ENCODE assay signal across 22 cellular contexts in the genomic region with DNA sequence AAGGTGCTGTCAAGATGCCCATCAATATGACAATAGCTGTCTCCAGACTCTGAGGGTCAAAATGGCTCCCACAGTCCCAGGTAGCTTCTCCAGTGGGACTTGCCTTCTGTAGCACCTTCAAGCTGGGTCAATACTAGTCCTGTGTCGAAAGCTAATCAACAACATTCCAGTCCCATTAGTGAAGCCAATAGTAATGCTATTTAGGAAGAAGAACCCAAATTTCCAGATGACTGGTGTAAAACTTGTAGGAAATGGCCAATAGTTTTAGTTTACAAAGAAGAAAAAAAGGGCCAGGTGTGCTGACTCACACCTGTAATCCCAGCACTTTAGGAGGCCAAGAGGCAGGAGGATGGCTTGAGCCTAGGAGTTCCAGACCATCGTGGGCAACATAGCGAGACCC. TPM values are rescaled to one million over a fixed set of nuclear protein-coding genes. Genes with fewer than 3 reads are reported as not detected.
DNase-seq lines count a peak whose midpoint lies in the region; ATAC-seq, FAIRE-seq and TF ChIP-seq lines count a peak whose summit lies in the region.
"Had no signal": no experiment of that assay in that cellular context is flagged by ENCODE, and none has a peak within 500 bp of the region (broad histone marks: within the 10 kb centered on the region; RNA-seq: fewer than 3 reads in every experiment).

No MANE protein-coding gene starts in this region.

- no peaks in the 10 kb centered on the region for H3K9me3 Mint-ChIP-seq in activated naive CD4-positive, alpha-beta T cell treated with anti-CD3 and anti-CD28 coated beads, Interleukin-2, amount 50 U/mL, for 24 hours
- H3K9me3 Mint-ChIP-seq in stimulated activated effector memory CD8-positive, alpha-beta T cell treated with anti-CD3 and anti-CD28 coated beads, Interleukin-12 subunit alpha, Interleukin-12 subunit beta, amount 100 ng/mL, for 72 hours = no peaks in the 10 kb centered on the region

- no peak for DNase-seq in activated naive CD4-positive, alpha-beta T cell (lab: John Stamatoyannopoulos, UW)
- DNase-seq in RWPE2 (ENCODE audit: low spot score) (no peak), bronchial epithelial cell (ENCODE audit: low read depth) (peak; percentile 14), HCEC 1CT (no peak), NCI-H1417 treated with DMSO at 0.1 percent for 48 hours (lab: John Stamatoyannopoulos, UW) (no peak), DMS 273 (lab: John Stamatoyannopoulos, UW; ENCODE audit: unreplicated experiment) (no peak)
- DNase-seq in stimulated activated effector memory CD8-positive, alpha-beta T cell treated with anti-CD3 and anti-CD28 coated beads, Interleukin-12 subunit alpha, Interleukin-12 subunit beta, amount 100 ng/mL, for 72 hours (ENCODE audit: low spot score in 2 of 2) = no peak
- DNase-seq: activated CD4-positive, alpha-beta T cell treated with anti-CD3 and anti-CD28 coated beads, Interleukin-2, amount 50 U/mL, for 1 hour; anterior cingulate cortex; central memory CD4-positive, alpha-beta T cell; DMS79; dorsolateral prefrontal cortex; GOT3; IMR-90; NCI-H2107; NCI-H524 treated with DMSO at 0.1 percent for 48 hours; sigmoid colon; trophoblast cell had no signal

- H3K36me3 ChIP-seq in RWPE2 (ENCODE audit: low read depth) (no peaks in the 10 kb centered on the region), bronchial epithelial cell (ENCODE audit: control insufficient read depth, insufficient read depth, low read length) (no peaks in the 10 kb centered on the region)

- peak; percentile 37; the same call in 2 of the 3 replicates for ATAC-seq in RWPE2 (ENCODE audit: low read depth)
- no peak for ATAC-seq in stimulated activated effector memory CD8-positive, alpha-beta T cell treated with anti-CD3 and anti-CD28 coated beads, Interleukin-12 subunit alpha, Interleukin-12 subunit beta, amount 100 ng/mL, for 72 hours

- peak overlapping the region; percentile 97 for H3K27ac Mint-ChIP-seq in activated naive CD4-positive, alpha-beta T cell treated with anti-CD3 and anti-CD28 coated beads, Interleukin-2, amount 50 U/mL, for 24 hours
- peak overlapping the region; percentile 98 for H3K27ac Mint-ChIP-seq in stimulated activated effector memory CD8-positive, alpha-beta T cell treated with anti-CD3 and anti-CD28 coated beads, Interleukin-12 subunit alpha, Interleukin-12 subunit beta, amount 100 ng/mL, for 72 hours

- FAIRE-seq in bronchial epithelial cell (lab: Jason Lieb, UNC) = no peak
- FAIRE-seq: frontal cortex, keratinocyte had no signal

- TF ChIP-seq CTCF in RWPE2 (IDR thresholded peaks at IDR 0.05; ENCODE audit: poor library complexity, severe bottlenecking) = no peak
- TF ChIP-seq CTCF in bronchial epithelial cell (IDR thresholded peaks at IDR 0.05; ENCODE audit: insufficient read depth, low read length, severe bottlenecking) = no peak

- no peak overlapping the region for H3K4me3 ChIP-seq in RWPE2 (ENCODE audit: severe bottlenecking)
- no peak overlapping the region for H3K4me3 ChIP-seq in bronchial epithelial cell (ENCODE audit: low read depth, low read length)
- H3K4me3 ChIP-seq: sigmoid colon had no signal

- peak overlapping the region; percentile 64 for H3K4me3 Mint-ChIP-seq in activated naive CD4-positive, alpha-beta T cell treated with anti-CD3 and anti-CD28 coated beads, Interleukin-2, amount 50 U/mL, for 24 hours
- H3K4me3 Mint-ChIP-seq in stimulated activated effector memory CD8-positive, alpha-beta T cell treated with anti-CD3 and anti-CD28 coated beads, Interleukin-12 subunit alpha, Interleukin-12 subunit beta, amount 100 ng/mL, for 72 hours = peak overlapping the region; percentile 97

- H3K27me3 Mint-ChIP-seq in activated naive CD4-positive, alpha-beta T cell treated with anti-CD3 and anti-CD28 coated beads, Interleukin-2, amount 50 U/mL, for 24 hours = no peaks in the 10 kb centered on the region

- peaks cover 56% of the 10 kb centered on the region for H3K4me1 Mint-ChIP-seq in activated naive CD4-positive, alpha-beta T cell treated with anti-CD3 and anti-CD28 coated beads, Interleukin-2, amount 50 U/mL, for 24 hours
- H3K4me1 Mint-ChIP-seq in stimulated activated effector memory CD8-positive, alpha-beta T cell treated with anti-CD3 and anti-CD28 coated beads, Interleukin-12 subunit alpha, Interleukin-12 subunit beta, amount 100 ng/mL, for 72 hours = peaks cover 45% of the 10 kb centered on the region

- H3K27me3 ChIP-seq in RWPE2 (ENCODE audit: insufficient read depth, poor library complexity, severe bottlenecking) (peaks cover 25% of the 10 kb centered on the region), bronchial epithelial cell (ENCODE audit: control insufficient read depth, insufficient read depth, low read length) (peaks cover 29% of the 10 kb centered on the region)
- H3K27me3 ChIP-seq: dorsolateral prefrontal cortex had no signal

- H3K36me3 Mint-ChIP-seq in activated naive CD4-positive, alpha-beta T cell treated with anti-CD3 and anti-CD28 coated beads, Interleukin-2, amount 50 U/mL, for 24 hours = peaks cover 8% of the 10 kb centered on the region
- H3K36me3 Mint-ChIP-seq in stimulated activated effector memory CD8-positive, alpha-beta T cell treated with anti-CD3 and anti-CD28 coated beads, Interleukin-12 subunit alpha, Interleukin-12 subunit beta, amount 100 ng/mL, for 72 hours = peaks cover 30% of the 10 kb centered on the region

- H3K4me1 ChIP-seq in RWPE2 (ENCODE audit: insufficient read depth, poor library complexity, severe bottlenecking) = no peaks in the 10 kb centered on the region

- H3K27ac ChIP-seq in RWPE2 (ENCODE audit: poor library complexity, severe bottlenecking) = no peak overlapping the region
- H3K27ac ChIP-seq: sigmoid colon had no signal

- no peaks in the 10 kb centered on the region for H3K9me3 ChIP-seq in RWPE2 (ENCODE audit: severe bottlenecking)
- H3K9me3 ChIP-seq: sigmoid colon had no signal

RNA-seq across cellular contexts. Expression of gene SPOCK2, which starts 2.0 kb away (rescaled TPM):
- 0.13 and 0.26 TPM in 2 replicates for total RNA-seq in bronchial epithelial cell
- total RNA-seq: IMR-90, M059J had no signal
